ENCODE assay signal across 13 cellular contexts in genomic region chr6:5510331-5510730, GRCh38.
DNase-seq lines count a peak whose midpoint lies in the region; ATAC-seq and TF ChIP-seq lines count a peak whose summit lies in the region.
"Had no signal": no experiment of that assay in that cellular context is flagged by ENCODE, and none has a peak within 500 bp of the region (broad histone marks: within the 10 kb centered on the region; RNA-seq: fewer than 3 reads in every experiment).

No MANE protein-coding gene starts in this region.

- H2AFZ ChIP-seq in GM23338 (0 out of 2 replicates have a peak overlapping the region, but pooled peaks have one; percentile 38), mesenchymal stem cell (ENCODE audit: low read depth, low read length) (no peak overlapping the region)

- H3K4me3 Mint-ChIP-seq in GM23338 (no peak overlapping the region), WTC11 (no peak overlapping the region)
- H3K4me3 Mint-ChIP-seq in activated T-helper 2 cell treated with anti-CD3 and anti-CD28 coated beads, Interferon-gamma antibody, Interleukin-2, Interleukin-4, amounts not matched to agents 10 μg/mL and 5 μg/mL and 100 μg/mL, durations not matched to agents 14 hours and 24 hours and 36 hours (ENCODE audit: low read depth): no peak overlapping the region
- H3K4me3 Mint-ChIP-seq: B cell; CD4-positive, alpha-beta memory T cell had no signal

- H2AK5ac ChIP-seq in mesenchymal stem cell (ENCODE audit: low read length, severe bottlenecking): no peak overlapping the region

- H3K27ac Mint-ChIP-seq in GM23338 (no peak overlapping the region), WTC11 (no peak overlapping the region)
- no peak overlapping the region for H3K27ac Mint-ChIP-seq in activated T-helper 2 cell treated with anti-CD3 and anti-CD28 coated beads, Interferon-gamma antibody, Interleukin-2, Interleukin-4, amounts not matched to agents 10 μg/mL and 5 μg/mL and 100 μg/mL, durations not matched to agents 14 hours and 24 hours and 36 hours
- H3K27ac Mint-ChIP-seq: B cell; CD4-positive, alpha-beta memory T cell; IgD-negative memory B cell had no signal

- 97% methylated on average over 19 of the region's 19 CpGs for WGBS in mesenchymal stem cell

- CTCF ChIA-PET in WTC11 (lab: Charles Lee): interaction anchor here (0.6 to 3.6 kb wide), 9 partner anchors 13 to 733 kb away, joined by 3 to 25 read pairs (median 4); no protein-coding TSS in a partner anchor

- no peaks in the 10 kb centered on the region for H3F3A ChIP-seq in GM23338 (replicated peaks; ENCODE audit: low read depth)

- H3K4me1 Mint-ChIP-seq in GM23338 (peaks cover 45% of the 10 kb centered on the region), WTC11 (peaks cover 36% of the 10 kb centered on the region)
- peaks cover 27% of the 10 kb centered on the region for H3K4me1 Mint-ChIP-seq in activated T-helper 2 cell treated with anti-CD3 and anti-CD28 coated beads, Interferon-gamma antibody, Interleukin-2, Interleukin-4, amounts not matched to agents 10 μg/mL and 5 μg/mL and 100 μg/mL, durations not matched to agents 14 hours and 24 hours and 36 hours (ENCODE audit: low read depth)

- H3K79me1 ChIP-seq in mesenchymal stem cell (replicated peaks; ENCODE audit: low read length, poor library complexity, severe bottlenecking): peaks cover 10% of the 10 kb centered on the region

- H3K4me2 ChIP-seq in GM23338 (no peak overlapping the region), mesenchymal stem cell (ENCODE audit: low read length, poor library complexity, severe bottlenecking) (no peak overlapping the region)

- H3K36me3 Mint-ChIP-seq in GM23338 (ENCODE audit: low read depth) (no peaks in the 10 kb centered on the region), WTC11 (peaks cover 7% of the 10 kb centered on the region)
- H3K36me3 Mint-ChIP-seq in activated T-helper 2 cell treated with anti-CD3 and anti-CD28 coated beads, Interferon-gamma antibody, Interleukin-2, Interleukin-4, amounts not matched to agents 10 μg/mL and 5 μg/mL and 100 μg/mL, durations not matched to agents 14 hours and 24 hours and 36 hours (ENCODE audit: low read depth): no peaks in the 10 kb centered on the region

- TF ChIP-seq CTCF in GM23338 (conservative IDR thresholded peaks at IDR 0.05; ENCODE audit: low read depth in 2 of 2) (no peak), WTC11 (IDR thresholded peaks at IDR 0.05) (no peak)

- H3K4me1 ChIP-seq in GM23338 (ENCODE audit: insufficient read depth) (no peaks in the 10 kb centered on the region), mesenchymal stem cell (ENCODE audit: control insufficient read depth, insufficient read depth, low read depth, low read length) (peaks cover 14% of the 10 kb centered on the region)
- H3K4me1 ChIP-seq: HAP-1 had no signal

- no peaks in the 10 kb centered on the region for H3K27me3 Mint-ChIP-seq in GM23338 (ENCODE audit: insufficient read depth, low read depth, poor library complexity)
- no peaks in the 10 kb centered on the region for H3K27me3 Mint-ChIP-seq in WTC11 (ENCODE audit: low read depth)
- H3K27me3 Mint-ChIP-seq in activated T-helper 2 cell treated with anti-CD3 and anti-CD28 coated beads, Interferon-gamma antibody, Interleukin-2, Interleukin-4, amounts not matched to agents 10 μg/mL and 5 μg/mL and 100 μg/mL, durations not matched to agents 14 hours and 24 hours and 36 hours (ENCODE audit: low read depth): no peaks in the 10 kb centered on the region
- H3K27me3 Mint-ChIP-seq: B cell, IgD-negative memory B cell had no signal

- peak overlapping the region; percentile 13 to 15 for H3K18ac ChIP-seq in mesenchymal stem cell (ENCODE audit: low read depth in 1 of 2, low read length in 2 of 2)

- no peak overlapping the region for H3K9ac ChIP-seq in mesenchymal stem cell (ENCODE audit: low read length)

- H3K27me3 ChIP-seq in GM23338 (ENCODE audit: insufficient read depth): no peaks in the 10 kb centered on the region
- H3K27me3 ChIP-seq in mesenchymal stem cell (ENCODE audit: control insufficient read depth in 1 of 2, insufficient read depth in 1 of 2, low read length in 2 of 2): no peaks in the 10 kb centered on the region

- no peak overlapping the region for H4K91ac ChIP-seq in mesenchymal stem cell (ENCODE audit: low read length)

- no peak overlapping the region for H2BK15ac ChIP-seq in mesenchymal stem cell (ENCODE audit: low read depth, poor library complexity, severe bottlenecking)

- no peaks in the 10 kb centered on the region for H3K9me2 ChIP-seq in GM23338 (ENCODE audit: insufficient read depth)

- intact Hi-C loops in activated T-helper 2 cell treated with anti-CD3 and anti-CD28 coated beads, Interferon-gamma antibody, Interleukin-2, Interleukin-4, amounts not matched to agents 10 μg/mL and 5 μg/mL and 100 μg/mL, durations not matched to agents 14 hours and 24 hours and 36 hours (cut with micrococcal nuclease): no loop called here

- no peaks in the 10 kb centered on the region for H4K20me1 ChIP-seq in GM23338 (replicated peaks; ENCODE audit: insufficient read depth)

- no peak overlapping the region for H2BK5ac ChIP-seq in mesenchymal stem cell (ENCODE audit: low read depth, low read length, poor library complexity, severe bottlenecking)

- DNase-seq in GM23338 (ENCODE audit: low spot score) (peak; percentile 35), WTC11 (ENCODE audit: low spot score) (peak; percentile 17), mesenchymal stem cell (no peak), UCSD-AML1 (lab: John Stamatoyannopoulos, UW; ENCODE audit: unreplicated experiment) (no peak), NCI-H82 treated with DMSO at 0.1 percent for 48 hours (lab: John Stamatoyannopoulos, UW; ENCODE audit: unreplicated experiment) (no peak)
- no peak for DNase-seq in activated T-helper 2 cell treated with anti-CD3 and anti-CD28 coated beads, Interferon-gamma antibody, Interleukin-2, Interleukin-4, amounts not matched to agents 10 μg/mL and 5 μg/mL and 100 μg/mL, durations not matched to agents 14 hours and 24 hours and 36 hours (ENCODE audit: low spot score)
- DNase-seq: CD4-positive, alpha-beta memory T cell; DMS79 had no signal

- no peak overlapping the region for H4K8ac ChIP-seq in mesenchymal stem cell (ENCODE audit: low read length)

- ATAC-seq in GM23338: peak; percentile 69
- ATAC-seq in WTC11: peak; percentile 51
- ATAC-seq in GM21360 (IDR thresholded peaks at IDR 0.05; ENCODE audit: unreplicated experiment): no peak

- H3K9me3 ChIP-seq in mesenchymal stem cell (ENCODE audit: control insufficient read depth, low read length): no peaks in the 10 kb centered on the region
- H3K9me3 ChIP-seq: HAP-1 had no signal

- H3K14ac ChIP-seq in mesenchymal stem cell (ENCODE audit: low read length in 2 of 2): no peak overlapping the region

- H3K36me3 ChIP-seq in GM23338 (ENCODE audit: insufficient read depth) (no peaks in the 10 kb centered on the region), mesenchymal stem cell (ENCODE audit: control insufficient read depth in 1 of 2, insufficient read depth in 2 of 2, low read depth in 1 of 2, low read length in 2 of 2) (no peaks in the 10 kb centered on the region)
- H3K36me3 ChIP-seq: HAP-1 had no signal

- H2BK120ac ChIP-seq in mesenchymal stem cell (ENCODE audit: low read depth, low read length): no peak overlapping the region

- H3K9me3 Mint-ChIP-seq in GM23338 (no peaks in the 10 kb centered on the region; the same call in 2 of the 3 replicates), WTC11 (peaks cover 7% of the 10 kb centered on the region)
- H3K9me3 Mint-ChIP-seq in activated T-helper 2 cell treated with anti-CD3 and anti-CD28 coated beads, Interferon-gamma antibody, Interleukin-2, Interleukin-4, amounts not matched to agents 10 μg/mL and 5 μg/mL and 100 μg/mL, durations not matched to agents 14 hours and 24 hours and 36 hours: no peaks in the 10 kb centered on the region
- H3K9me3 Mint-ChIP-seq: CD4-positive, alpha-beta memory T cell; IgD-negative memory B cell had no signal

- H2BK12ac ChIP-seq in mesenchymal stem cell (ENCODE audit: low read length in 2 of 2): peak overlapping the region in 1 of 2 experiments; percentile 7

- H3K4me3 ChIP-seq in GM23338 (no peak overlapping the region), mesenchymal stem cell (ENCODE audit: insufficient read depth in 1 of 2, low read depth in 1 of 2, low read length in 2 of 2) (no peak overlapping the region)
- H3K4me3 ChIP-seq: HAP-1 had no signal

- H3K23ac ChIP-seq in mesenchymal stem cell (ENCODE audit: low read length in 2 of 2): no peak overlapping the region

- H3K4ac ChIP-seq in mesenchymal stem cell (ENCODE audit: low read depth in 1 of 2, low read length in 2 of 2): no peak overlapping the region

- H3K79me2 ChIP-seq in GM23338 (replicated peaks; ENCODE audit: insufficient read depth): no peaks in the 10 kb centered on the region

- H3K27ac ChIP-seq in GM23338 (ENCODE audit: low read depth) (no peak overlapping the region), mesenchymal stem cell (ENCODE audit: low read length, poor library complexity, severe bottlenecking) (no peak overlapping the region)
- H3K27ac ChIP-seq: C4-2B had no signal

- POLR2A ChIA-PET in WTC11 (lab: Charles Lee): interaction anchor here (0.6 kb wide), 2 partner anchors 339 to 613 kb away, joined by 3 to 4 read pairs; no protein-coding TSS in a partner anchor

TF ChIP-seq in GM23338, 12 proteins besides CTCF, POLR2A, EP300 and RAD21 (continues in another document):
- TF ChIP-seq JUNB (IDR thresholded peaks at IDR 0.05; ENCODE audit: unreplicated experiment) (no peak), STAT1 (IDR thresholded peaks at IDR 0.05; ENCODE audit: unreplicated experiment) (no peak), EZH2 (IDR thresholded peaks at IDR 0.05; ENCODE audit: low read depth, unreplicated experiment) (no peak), CREB1 (CRISPR knock-in tag; IDR thresholded peaks at IDR 0.05; ENCODE audit: low read depth) (no peak), NANOG (IDR thresholded peaks at IDR 0.05; ENCODE audit: borderline replicate concordance) (no peak), POLR2AphosphoS5 (IDR thresholded peaks at IDR 0.05; ENCODE audit: low read depth) (no peak)

TF ChIP-seq in WTC11, 78 proteins besides CTCF, POLR2A, EP300 and RAD21 (continues in another document):
- no peak for TF ChIP-seq HMGXB4 (CRISPR knock-in tag; IDR thresholded peaks at IDR 0.05)
- TF ChIP-seq GABPB1 (CRISPR knock-in tag; IDR thresholded peaks at IDR 0.05): no peak

Comparison
In these comparisons a context has a peak if more than half of its experiments do, and no peak if none do; other contexts are left out.
1. DNase-seq: peak in GM23338 (single experiment) and WTC11 (single experiment); none in mesenchymal stem cell (single experiment), UCSD-AML1 (single experiment), NCI-H82 treated with DMSO at 0.1 percent for 48 hours (single experiment) and activated T-helper 2 cell treated with anti-CD3 and anti-CD28 coated beads, Interferon-gamma antibody, Interleukin-2, Interleukin-4, amounts not matched to agents 10 μg/mL and 5 μg/mL and 100 μg/mL, durations not matched to agents 14 hours and 24 hours and 36 hours (single experiment).